Comparison of ENCODE assay signal across 25 cellular contexts in the genomic region with DNA sequence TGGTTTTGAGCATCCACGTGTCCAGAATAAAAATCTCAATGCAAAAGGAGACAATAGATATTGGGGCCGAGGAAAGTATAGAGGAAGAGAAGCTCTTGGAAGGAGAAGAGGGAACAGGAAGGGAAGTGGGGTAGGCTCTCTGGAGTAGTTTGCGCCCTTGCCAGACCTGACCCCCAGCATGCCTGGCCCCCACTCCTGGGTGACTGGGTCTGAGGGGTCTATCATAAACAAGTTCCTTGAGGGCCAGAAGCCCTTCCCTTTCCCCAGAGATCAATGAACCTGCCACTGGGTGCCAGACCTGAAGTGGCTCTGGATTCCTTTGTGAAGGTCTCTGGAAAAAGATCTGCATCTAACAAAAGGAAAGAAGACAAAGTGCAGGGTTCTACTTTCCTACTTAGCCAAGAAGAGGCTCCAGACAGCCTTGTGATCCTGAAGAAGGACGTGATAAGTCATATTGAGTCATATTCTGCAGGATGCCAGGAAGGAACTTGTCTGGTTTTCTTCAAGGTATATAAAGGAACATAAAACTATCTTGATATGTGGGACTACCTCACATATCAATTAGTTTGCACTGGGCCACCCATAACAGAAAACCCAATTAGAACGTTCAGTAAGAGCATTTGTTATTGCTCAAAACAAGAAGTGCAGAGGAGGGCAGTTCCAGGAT. TPM values are rescaled to one million over a fixed set of nuclear protein-coding genes. Genes with fewer than 3 reads are reported as not detected.
DNase-seq lines count a peak whose midpoint lies in the region; FAIRE-seq and TF ChIP-seq lines count a peak whose summit lies in the region.
"Had no signal": no experiment of that assay in that cellular context is flagged by ENCODE, and none has a peak within 500 bp of the region (broad histone marks: within the 10 kb centered on the region; RNA-seq: fewer than 3 reads in every experiment).

No MANE protein-coding gene starts in this region.

- H2AFZ ChIP-seq in keratinocyte (ENCODE audit: control insufficient read depth, low read length), result no peak overlapping the region

- dilution Hi-C loops in keratinocyte (cut with MboI; ENCODE audit: extremely low pct_ligation_motif_present, low sequenced_read_pairs), result no loop called here

- H3K27ac ChIP-seq in keratinocyte (ENCODE audit: control insufficient read depth, insufficient read depth, low read length), result no peak overlapping the region
- H3K27ac ChIP-seq in uterus, result peak overlapping the region; percentile 93 to 96
- H3K27ac ChIP-seq: KMS-11, upper lobe of right lung had no signal

- H3K27me3 ChIP-seq in bronchial epithelial cell (ENCODE audit: control insufficient read depth, insufficient read depth, low read length), result no peaks in the 10 kb centered on the region
- peaks cover 25% of the 10 kb centered on the region for H3K27me3 ChIP-seq in keratinocyte (ENCODE audit: control insufficient read depth, extremely low read depth, insufficient read depth, low read length)
- no peaks in the 10 kb centered on the region for H3K27me3 ChIP-seq in uterus
- H3K27me3 ChIP-seq: stomach, upper lobe of right lung had no signal

- TF ChIP-seq POLR2A in uterus (IDR thresholded peaks at IDR 0.05), result no peak

- no peaks in the 10 kb centered on the region; the same call in none of the 2 replicates for H3K27me3 Mint-ChIP-seq in HFFc6 (ENCODE audit: insufficient read depth)
- H3K27me3 Mint-ChIP-seq: activated naive CD8-positive, alpha-beta T cell treated with anti-CD3 and anti-CD28 coated beads, Interleukin-2, amount 50 U/mL, for 24 hours had no signal

- H4K20me1 ChIP-seq in keratinocyte (ENCODE audit: control insufficient read depth, extremely low read depth, insufficient read depth, low read length), result no peaks in the 10 kb centered on the region

- intact Hi-C loops in uterus (cut with DNase I; ENCODE audit: low total_unique reads), result loop anchor here (5.0 to 10.0 kb wide), 2 partner anchors 62 to 340 kb away; no protein-coding TSS in a partner anchor

- H3K4me3 ChIP-seq in bronchial epithelial cell (ENCODE audit: low read depth, low read length), result no peak overlapping the region
- no peak overlapping the region for H3K4me3 ChIP-seq in keratinocyte (ENCODE audit: control insufficient read depth in 2 of 3, extremely low read depth in 1 of 3, insufficient read depth in 2 of 3, low read depth in 1 of 3, low read length in 3 of 3)
- H3K4me3 ChIP-seq in uterus, result no peak overlapping the region
- H3K4me3 ChIP-seq: lung, stomach, upper lobe of right lung had no signal

- H3K4me2 ChIP-seq in keratinocyte (ENCODE audit: control insufficient read depth, extremely low read depth, insufficient read depth, low read depth, low read length), result no peak overlapping the region
- H3K4me2 ChIP-seq: KMS-11 had no signal

- peak overlapping the region; percentile 91 for H3K27ac Mint-ChIP-seq in HFFc6
- H3K27ac Mint-ChIP-seq: activated CD4-positive, alpha-beta memory T cell treated with anti-CD3 and anti-CD28 coated beads for 36 hours; activated naive CD8-positive, alpha-beta T cell treated with anti-CD3 and anti-CD28 coated beads, Interleukin-2, amount 50 U/mL, for 24 hours; CD4-positive, alpha-beta T cell had no signal

- TF ChIP-seq CTCF in HFFc6 (IDR thresholded peaks at IDR 0.05) (no peak), bronchial epithelial cell (IDR thresholded peaks at IDR 0.05; ENCODE audit: insufficient read depth, low read length, severe bottlenecking) (no peak), keratinocyte (optimal IDR thresholded peaks at IDR 0.05 in 1 of 3, IDR thresholded peaks at IDR 0.05 in 1 of 3, conservative IDR thresholded peaks at IDR 0.05 in 1 of 3; ENCODE audit: extremely low read depth in 1 of 3, insufficient read depth in 2 of 3, low read length in 3 of 3) (no peak), uterus (IDR thresholded peaks at IDR 0.05) (no peak)

- peaks cover 63% of the 10 kb centered on the region for H3K4me1 Mint-ChIP-seq in HFFc6 (ENCODE audit: low read depth)
- H3K4me1 Mint-ChIP-seq: activated naive CD8-positive, alpha-beta T cell treated with anti-CD3 and anti-CD28 coated beads, Interleukin-2, amount 50 U/mL, for 24 hours had no signal

- no peaks in the 10 kb centered on the region for H3K79me2 ChIP-seq in keratinocyte (ENCODE audit: control insufficient read depth, insufficient read depth, low read length)

- H3K9me3 ChIP-seq in keratinocyte (ENCODE audit: control insufficient read depth, low read depth, low read length) (no peaks in the 10 kb centered on the region), uterus (no peaks in the 10 kb centered on the region)
- H3K9me3 ChIP-seq: stomach, upper lobe of right lung had no signal

- H3K9me3 Mint-ChIP-seq in HFFc6, result no peaks in the 10 kb centered on the region
- H3K9me3 Mint-ChIP-seq: activated CD4-positive, alpha-beta memory T cell treated with anti-CD3 and anti-CD28 coated beads for 36 hours; activated naive CD8-positive, alpha-beta T cell treated with anti-CD3 and anti-CD28 coated beads, Interleukin-2, amount 50 U/mL, for 24 hours; CD4-positive, alpha-beta T cell had no signal

- H3K36me3 ChIP-seq in bronchial epithelial cell (ENCODE audit: control insufficient read depth, insufficient read depth, low read length), result no peaks in the 10 kb centered on the region
- no peaks in the 10 kb centered on the region for H3K36me3 ChIP-seq in keratinocyte (ENCODE audit: control insufficient read depth in 2 of 2, extremely low read depth in 1 of 2, insufficient read depth in 2 of 2, low read length in 2 of 2)
- no peaks in the 10 kb centered on the region for H3K36me3 ChIP-seq in uterus
- H3K36me3 ChIP-seq: stomach, upper lobe of right lung had no signal

- FAIRE-seq in bronchial epithelial cell (lab: Jason Lieb, UNC) (no peak), keratinocyte (lab: Jason Lieb, UNC) (peak; percentile 63)

- no peak for DNase-seq in HFFc6
- peak; percentile 74 for DNase-seq in bronchial epithelial cell (ENCODE audit: low read depth)
- no peak for DNase-seq in keratinocyte (ENCODE audit: low read depth, low spot score)
- DNase-seq in uterus, result no peak
- no peak for DNase-seq in DMS114 treated with DMSO at 0.1 percent for 48 hours (lab: John Stamatoyannopoulos, UW; ENCODE audit: unreplicated experiment)
- no peak for DNase-seq in D341Med (ENCODE audit: low spot score)
- no peak for DNase-seq in activated CD8-positive, alpha-beta memory T cell treated with anti-CD3 and anti-CD28 coated beads, Interleukin-2, amount 50 U/mL, for 4 hours
- DNase-seq: activated CD4-positive, alpha-beta memory T cell treated with anti-CD3 and anti-CD28 coated beads for 36 hours; activated CD4-positive, CD25-positive, alpha-beta regulatory T cell; activated gamma-delta T cell; activated naive CD8-positive, alpha-beta T cell treated with anti-CD3 and anti-CD28 coated beads, Interleukin-2, amount 50 U/mL, for 24 hours; CD4-positive, alpha-beta T cell; cortex of kidney; DMS53; MV-4-11; NCI-H1694 treated with DMSO at 0.1 percent for 48 hours; NCI-H526 treated with DMSO at 0.1 percent for 48 hours; RPMI8226; stomach; T1000; upper lobe of right lung had no signal

- no peaks in the 10 kb centered on the region for H3K9me1 ChIP-seq in keratinocyte (ENCODE audit: control insufficient read depth, extremely low read depth, insufficient read depth, low read length)

- peaks cover 3% of the 10 kb centered on the region for H3K4me1 ChIP-seq in keratinocyte (ENCODE audit: control insufficient read depth, extremely low read depth, insufficient read depth, low read length)
- peaks cover 10 to 17% of the 10 kb centered on the region in 2 donors for H3K4me1 ChIP-seq in uterus

- no peak overlapping the region for H3K9ac ChIP-seq in keratinocyte (ENCODE audit: control insufficient read depth, extremely low read depth, insufficient read depth, low read length)
- H3K9ac ChIP-seq: KMS-11 had no signal

- no peak overlapping the region for H3K4me3 Mint-ChIP-seq in HFFc6
- H3K4me3 Mint-ChIP-seq: activated CD4-positive, alpha-beta memory T cell treated with anti-CD3 and anti-CD28 coated beads for 36 hours; activated naive CD8-positive, alpha-beta T cell treated with anti-CD3 and anti-CD28 coated beads, Interleukin-2, amount 50 U/mL, for 24 hours; CD4-positive, alpha-beta T cell had no signal

- H3K36me3 Mint-ChIP-seq in HFFc6 (ENCODE audit: low read depth), result 0 out of 2 replicates have a peak, but pooled peaks cover 6% of the 10 kb centered on the region
- H3K36me3 Mint-ChIP-seq: activated CD4-positive, alpha-beta memory T cell treated with anti-CD3 and anti-CD28 coated beads for 36 hours had no signal

RNA-seq across cellular contexts. Expression of a gene that starts 18.7 kb away (rescaled TPM):
- 10 to 100 TPM; 34.4 to 53.0 (median 45.5) TPM for total RNA-seq in HFFc6 (2021; fragmentation: NEBNext Ultra II Directional; extraction: Animal tissue kit (Norgen Biotek cat#: 25700))
- total RNA-seq in bronchial epithelial cell (0.79 TPM in 1 of 2 replicates, not detected in the other), uterus (10 to 100 TPM; 13.2 to 83.0 (median 45.3) TPM)
- not detected in 3 replicates for polyA plus RNA-seq in keratinocyte
- not detected for polyA plus RNA-seq in keratinocyte (2011; ENCODE audit: low read depth)
- not detected in 2 replicates for polyA plus RNA-seq in keratinocyte (2011; cell fraction: cytosol; rRNA removed)
- polyA plus RNA-seq in keratinocyte (2011; cell fraction: nucleus; rRNA removed), result not detected in 2 replicates
- polyA plus RNA-seq in keratinocyte (2012; ENCODE audit: low replicate concordance), result not detected in 2 replicates
- polyA minus RNA-seq in keratinocyte, result not detected in 3 replicates
- polyA minus RNA-seq in keratinocyte (2011; cell fraction: cytosol; rRNA and poly(A)+ RNA removed), result not detected
- not detected in 2 replicates for polyA minus RNA-seq in keratinocyte (2011; cell fraction: nucleus; rRNA and poly(A)+ RNA removed)
- total RNA-seq: activated CD4-positive, alpha-beta memory T cell treated with anti-CD3 and anti-CD28 coated beads for 36 hours; CD4-positive, alpha-beta T cell had no signal

RNA-seq across cellular contexts. Expression of a gene that starts 40.9 kb away (rescaled TPM):
- not detected for total RNA-seq in HFFc6 (2021; fragmentation: NEBNext Ultra II Directional; extraction: Animal tissue kit (Norgen Biotek cat#: 25700))
- total RNA-seq in bronchial epithelial cell (not detected in 2 replicates), uterus (1 to 10 TPM in 2 of 4 donors, under 1 TPM in 1, not detected in 1; 0.48 to 5.9 (median 4.8) TPM)
- polyA plus RNA-seq in keratinocyte, result not detected in 3 replicates
- polyA plus RNA-seq in keratinocyte (2011; ENCODE audit: low read depth), result not detected
- polyA plus RNA-seq in keratinocyte (2011; cell fraction: cytosol; rRNA removed), result not detected in 2 replicates
- not detected in 2 replicates for polyA plus RNA-seq in keratinocyte (2011; cell fraction: nucleus; rRNA removed)
- not detected in 2 replicates for polyA plus RNA-seq in keratinocyte (2012; ENCODE audit: low replicate concordance)
- not detected in 3 replicates for polyA minus RNA-seq in keratinocyte
- polyA minus RNA-seq in keratinocyte (2011; cell fraction: cytosol; rRNA and poly(A)+ RNA removed), result not detected
- not detected in 2 replicates for polyA minus RNA-seq in keratinocyte (2011; cell fraction: nucleus; rRNA and poly(A)+ RNA removed)
- total RNA-seq: kidney epithelial cell, renal cortical epithelial cell had no signal
